Comparison of ENCODE assay signal across 8 cellular contexts in genomic region chr5:179530069-179530998, GRCh38. TPM values are rescaled to one million over a fixed set of nuclear protein-coding genes. Genes with fewer than 3 reads are reported as not detected.
DNase-seq lines count a peak whose midpoint lies in the region; ATAC-seq lines count a peak whose summit lies in the region.

No MANE protein-coding gene starts in this region.

- ATAC-seq in GM18502 (IDR thresholded peaks at IDR 0.05; ENCODE audit: poor library complexity, unreplicated experiment) (peak; percentile 69), HG03045 (IDR thresholded peaks at IDR 0.05; ENCODE audit: unreplicated experiment) (peak; percentile 78)

- peak; percentile 41 to 60 for DNase-seq in activated CD4-positive, alpha-beta T cell treated with anti-CD3 and anti-CD28 coated beads for 24 hours (ENCODE audit: low read depth in 2 of 2)
- DNase-seq in dermis microvascular lymphatic vessel endothelial cell (ENCODE audit: low read depth in 2 of 2) (peak; percentile 38 to 56), medulla oblongata (ENCODE audit: extremely low spot score) (peak; percentile 60), DMS 273 (lab: John Stamatoyannopoulos, UW; ENCODE audit: unreplicated experiment) (no peak), NCI-H1436 (lab: John Stamatoyannopoulos, UW) (no peak)
- DNase-seq in stimulated activated CD8-positive, alpha-beta memory T cell treated with anti-CD3 and anti-CD28 coated beads, Interleukin-12 subunit alpha, Interleukin-12 subunit beta, amount 100 ng/mL, for 4 hours (ENCODE audit: low read depth), result peak; percentile 62

RNA-seq across cellular contexts. Expression of gene RUFY1, which starts 20.0 kb away (rescaled TPM):
- total RNA-seq in dermis microvascular lymphatic vessel endothelial cell, result 42.6 and 44.3 TPM in 2 replicates

Comparison
In these comparisons a context has a peak if more than half of its experiments do, and no peak if none do; other contexts are left out.
1. DNase-seq: peak in activated CD4-positive, alpha-beta T cell treated with anti-CD3 and anti-CD28 coated beads for 24 hours (2 of 2), dermis microvascular lymphatic vessel endothelial cell (2 of 2), medulla oblongata (single experiment) and stimulated activated CD8-positive, alpha-beta memory T cell treated with anti-CD3 and anti-CD28 coated beads, Interleukin-12 subunit alpha, Interleukin-12 subunit beta, amount 100 ng/mL, for 4 hours (single experiment); none in DMS 273 (single experiment) and NCI-H1436 (single experiment).